Comparison of ENCODE assay signal across 20 cellular contexts in the genomic region with DNA sequence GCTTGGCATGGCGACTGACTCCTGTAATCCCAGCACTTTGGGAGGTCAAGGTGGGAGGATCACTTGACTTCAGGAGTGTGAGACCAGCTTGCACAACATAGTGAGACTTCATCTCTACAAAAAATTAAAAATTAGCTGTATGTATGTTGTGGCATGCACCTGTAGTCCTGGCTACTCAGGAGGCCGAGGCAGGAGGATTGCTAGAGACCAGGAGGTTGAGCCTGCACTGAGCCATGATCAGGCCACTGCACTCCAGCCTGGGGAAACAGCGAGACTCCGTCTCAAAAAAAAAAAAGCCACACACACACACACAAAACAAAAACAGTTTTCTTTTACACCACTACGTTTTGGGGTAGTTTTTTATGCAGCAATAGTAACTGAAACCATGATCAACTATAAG.
DNase-seq lines count a peak whose midpoint lies in the region; ATAC-seq, FAIRE-seq and TF ChIP-seq lines count a peak whose summit lies in the region.
"Had no signal": no experiment of that assay in that cellular context is flagged by ENCODE, and none has a peak within 500 bp of the region (broad histone marks: within the 10 kb centered on the region; RNA-seq: fewer than 3 reads in every experiment).

No MANE protein-coding gene starts in this region.

- H3K79me2 ChIP-seq in H1 (ENCODE audit: control insufficient read depth in 1 of 2, insufficient read depth in 2 of 2, low read length in 2 of 2) = no peaks in the 10 kb centered on the region

- no peak for ATAC-seq in GM21526 (IDR thresholded peaks at IDR 0.05; ENCODE audit: low FRiP score, unreplicated experiment)
- ATAC-seq: A549 had no signal

- no peaks in the 10 kb centered on the region for H3K27me3 ChIP-seq in H1 (replicated peaks in 1 of 4; ENCODE audit: control insufficient read depth in 3 of 4, extremely low read depth in 1 of 4, insufficient read depth in 3 of 4, low read length in 3 of 4)
- H3K27me3 ChIP-seq in testis = no peaks in the 10 kb centered on the region
- no peaks in the 10 kb centered on the region for H3K27me3 ChIP-seq in tibial nerve

- intact Hi-C loops in testis (cut with DNase I; ENCODE audit: low total_unique reads) = no loop called here

- no peaks in the 10 kb centered on the region for H3K79me1 ChIP-seq in H1 (ENCODE audit: low read depth, low read length)

- FAIRE-seq in H1 (lab: Jason Lieb, UNC) = no peak
- FAIRE-seq: D721Med, G401.6, GM12891 had no signal

- H2BK12ac ChIP-seq in H1 (ENCODE audit: low read depth, low read length) = no peak overlapping the region

- no peak overlapping the region for H3K4me2 ChIP-seq in H1 (ENCODE audit: insufficient read depth in 1 of 2, low read depth in 2 of 2, low read length in 2 of 2)
- H3K4me2 ChIP-seq: A549 had no signal

- no peaks in the 10 kb centered on the region for H3K23me2 ChIP-seq in H1 (ENCODE audit: low read depth, low read length)

- no peak overlapping the region for H3K56ac ChIP-seq in H1 (replicated peaks; ENCODE audit: insufficient read length, low read depth, low read length)

- H2BK20ac ChIP-seq in H1 (ENCODE audit: low read length) = no peak overlapping the region

- no peak overlapping the region for H4K8ac ChIP-seq in H1 (ENCODE audit: extremely low read depth, insufficient read depth, low read length)

- H3K36me3 ChIP-seq in H1 (ENCODE audit: control insufficient read depth in 2 of 4, insufficient read depth in 4 of 4, low read length in 3 of 4) (no peaks in the 10 kb centered on the region), testis (ENCODE audit: low read depth, missing control alignments) (no peaks in the 10 kb centered on the region), tibial nerve (no peaks in the 10 kb centered on the region)

- peak overlapping the region; percentile 94; the same call in 1 of the 2 replicates for H2AFZ ChIP-seq in H1 (ENCODE audit: low read length)

- no peak for TF ChIP-seq EP300 in H1 (IDR thresholded peaks at IDR 0.05; ENCODE audit: borderline replicate concordance in 1 of 2, low read depth in 2 of 2, low read length in 2 of 2)
- no peak for TF ChIP-seq EP300 in tibial nerve (IDR thresholded peaks at IDR 0.05)

- H3K9me3 ChIP-seq in H1 (ENCODE audit: insufficient read depth in 2 of 2, low read depth in 1 of 2, low read length in 1 of 2) = no peaks in the 10 kb centered on the region
- H3K9me3 ChIP-seq in testis = no peaks in the 10 kb centered on the region
- no peaks in the 10 kb centered on the region for H3K9me3 ChIP-seq in tibial nerve
- H3K9me3 ChIP-seq: A549, Caco-2 had no signal

- H4K91ac ChIP-seq in H1 (replicated peaks; ENCODE audit: insufficient read length, low read length) = no peak overlapping the region

- H2AK5ac ChIP-seq in H1 (ENCODE audit: low read depth, low read length) = no peak overlapping the region

- no peaks in the 10 kb centered on the region for H4K20me1 ChIP-seq in H1 (replicated peaks in 1 of 2; ENCODE audit: control insufficient read depth in 1 of 2, insufficient read depth in 2 of 2, low read length in 2 of 2)

- H3K14ac ChIP-seq in H1 (ENCODE audit: insufficient read length) = no peak overlapping the region

- H2BK15ac ChIP-seq in H1 (ENCODE audit: low read length) = no peak overlapping the region

- no peaks in the 10 kb centered on the region for H3K4me1 ChIP-seq in H1 (replicated peaks in 1 of 4; ENCODE audit: control insufficient read depth in 3 of 4, insufficient read depth in 4 of 4, low read length in 3 of 4)
- H3K4me1 ChIP-seq in testis = no peaks in the 10 kb centered on the region
- no peaks in the 10 kb centered on the region for H3K4me1 ChIP-seq in tibial nerve
- H3K4me1 ChIP-seq: A549, Caco-2 had no signal

- DNase-seq in activated CD8-positive, alpha-beta memory T cell treated with anti-CD3 and anti-CD28 coated beads, Interleukin-2, amount 50 U/mL, for 48 hours = peak; percentile 6
- no peak for DNase-seq in activated CD8-positive, alpha-beta memory T cell treated with anti-CD3 and anti-CD28 coated beads, Interleukin-2, amount 50 U/mL, for 4 hours
- no peak for DNase-seq in H1 (ENCODE audit: low read depth in 1 of 2, low spot score in 2 of 2)
- peak; percentile 2 for DNase-seq in testis
- DNase-seq in tibial nerve (ENCODE audit: low spot score in 2 of 2) = no peak
- no peak for DNase-seq in caudate nucleus (lab: John Stamatoyannopoulos, UW)
- DNase-seq: AML-193; Caco-2; CD4-positive, alpha-beta T cell; GOT3; H9; IMR-90; KBM-7 had no signal

- no peak overlapping the region for H3K9ac ChIP-seq in H1 (replicated peaks in 1 of 4; ENCODE audit: extremely low read depth in 1 of 4, low read depth in 3 of 4, low read length in 3 of 4)

- POLR2A ChIA-PET in H1 (lab: Charles Lee; ENCODE audit: partially characterized antibody) = no interaction called here

- no peak overlapping the region for H4K5ac ChIP-seq in H1 (ENCODE audit: insufficient read length, low read depth, low read length)

- H3K18ac ChIP-seq in H1 (ENCODE audit: extremely low read depth, low read length) = no peak overlapping the region

- no peak overlapping the region for H3K4me3 ChIP-seq in H1 (ENCODE audit: extremely low read depth in 1 of 4, insufficient read depth in 2 of 4, low read depth in 3 of 4, low read length in 4 of 4)
- H3K4me3 ChIP-seq in testis = no peak overlapping the region
- H3K4me3 ChIP-seq in tibial nerve = no peak overlapping the region
- H3K4me3 ChIP-seq: A549 had no signal

- H3K23ac ChIP-seq in H1 (ENCODE audit: insufficient read length) = no peak overlapping the region

- TF ChIP-seq RAD21 in H1 (IDR thresholded peaks at IDR 0.05 in 1 of 2, conservative IDR thresholded peaks at IDR 0.05 in 1 of 2; ENCODE audit: low read depth in 2 of 2, low read length in 2 of 2) = no peak

- no peak for TF ChIP-seq POLR2A in H1 (IDR thresholded peaks at IDR 0.05; ENCODE audit: control extremely low read depth in 1 of 2, low read depth in 2 of 2, low read length in 2 of 2)
- TF ChIP-seq POLR2A in testis (IDR thresholded peaks at IDR 0.05) = no peak
- no peak for TF ChIP-seq POLR2A in tibial nerve (IDR thresholded peaks at IDR 0.05)

- CTCF ChIA-PET in H1 (lab: Charles Lee; ENCODE audit: partially characterized antibody) = no interaction called here

- 90% methylated on average over 5 of the region's 5 CpGs; no CpG with 5 or more reads in 1 of the 2 experiments for WGBS in H1 (ENCODE audit: extremely low coverage in 1 of 2, insufficient coverage in 1 of 2, insufficient read length in 1 of 2, insufficient replicate concordance in 2 of 2, low coverage in 1 of 2, low lambda C conversion rate in 2 of 2, missing lambda C conversion rate in 1 of 2), 2 experiments
- 88 to 89% methylated on average over 5 of the region's 5 CpGs for WGBS in testis, 2 donors
- WGBS in tibial nerve, 2 donors = 84 to 87% methylated on average over 5 of the region's 5 CpGs

- H2BK120ac ChIP-seq in H1 (replicated peaks; ENCODE audit: low read depth, low read length) = no peak overlapping the region

- H3K27ac ChIP-seq in H1 (ENCODE audit: low read depth, low read length) (no peak overlapping the region), testis (no peak overlapping the region), tibial nerve (no peak overlapping the region), caudate nucleus (ENCODE audit: low read depth, low read length) (no peak overlapping the region)
- H3K27ac ChIP-seq: 22Rv1, A549, C4-2B had no signal

- H3K4ac ChIP-seq in H1 (replicated peaks; ENCODE audit: insufficient read length, low read depth, low read length) = no peak overlapping the region

- no peak overlapping the region for H2BK5ac ChIP-seq in H1 (ENCODE audit: low read depth, low read length)

- no peak for TF ChIP-seq CTCF in H1 (IDR thresholded peaks at IDR 0.05; ENCODE audit: control extremely low read depth in 1 of 3, insufficient read depth in 1 of 3, low read depth in 1 of 3, low read length in 3 of 3)
- no peak for TF ChIP-seq CTCF in testis (IDR thresholded peaks at IDR 0.05)
- no peak for TF ChIP-seq CTCF in tibial nerve (IDR thresholded peaks at IDR 0.05)

TF ChIP-seq in H1, 55 proteins besides CTCF, POLR2A, EP300 and RAD21:
- TF ChIP-seq SUZ12 (IDR thresholded peaks at IDR 0.05; ENCODE audit: low read length) = no peak
- no peak for TF ChIP-seq EZH2 (IDR thresholded peaks at IDR 0.05; ENCODE audit: low read depth, low read length, severe bottlenecking)
- no peak for TF ChIP-seq TAF1 (IDR thresholded peaks at IDR 0.05; ENCODE audit: low read depth, low read length)
- no peak for TF ChIP-seq KDM5A (IDR thresholded peaks at IDR 0.05; ENCODE audit: low read length)
- TF ChIP-seq YY1 (IDR thresholded peaks at IDR 0.05; ENCODE audit: low read depth, low read length) = no peak
- no peak for TF ChIP-seq BACH1 (IDR thresholded peaks at IDR 0.05; ENCODE audit: low read length)
- TF ChIP-seq ATF2 (IDR thresholded peaks at IDR 0.05; ENCODE audit: low read length) = no peak
- TF ChIP-seq SAP30 (IDR thresholded peaks at IDR 0.05; ENCODE audit: insufficient read depth, insufficient replicate concordance, low read length) = no peak
- TF ChIP-seq ZNF274 (IDR thresholded peaks at IDR 0.05; ENCODE audit: borderline replicate concordance, extremely low read depth, low read length) = no peak
- no peak for TF ChIP-seq TAF7 (optimal IDR thresholded peaks at IDR 0.05; ENCODE audit: borderline replicate concordance, low read depth, low read length)
- TF ChIP-seq NRF1 (IDR thresholded peaks at IDR 0.05; ENCODE audit: low read depth, low read length) = no peak
- no peak for TF ChIP-seq ASH2L (IDR thresholded peaks at IDR 0.05; ENCODE audit: low read length)
- no peak for TF ChIP-seq RXRA (IDR thresholded peaks at IDR 0.05; ENCODE audit: insufficient read depth, low read depth, low read length)
- TF ChIP-seq CHD2 (IDR thresholded peaks at IDR 0.05; ENCODE audit: low read length) = no peak
- TF ChIP-seq EGR1 (IDR thresholded peaks at IDR 0.05; ENCODE audit: borderline replicate concordance, low read depth, low read length) = no peak
- no peak for TF ChIP-seq MAFK (IDR thresholded peaks at IDR 0.05; ENCODE audit: low read depth, low read length)
- no peak for TF ChIP-seq CBX8 (IDR thresholded peaks at IDR 0.05; ENCODE audit: borderline replicate concordance, low read depth, low read length)

Comparison
In these comparisons a context has a peak if more than half of its experiments do, and no peak if none do; other contexts are left out.
1. DNase-seq: peak in activated CD8-positive, alpha-beta memory T cell treated with anti-CD3 and anti-CD28 coated beads, Interleukin-2, amount 50 U/mL, for 48 hours (single experiment) and testis (single experiment); none in activated CD8-positive, alpha-beta memory T cell treated with anti-CD3 and anti-CD28 coated beads, Interleukin-2, amount 50 U/mL, for 4 hours (single experiment), H1 (0 of 2), tibial nerve (0 of 2) and caudate nucleus (0 of 61).